In the genomic region with DNA sequence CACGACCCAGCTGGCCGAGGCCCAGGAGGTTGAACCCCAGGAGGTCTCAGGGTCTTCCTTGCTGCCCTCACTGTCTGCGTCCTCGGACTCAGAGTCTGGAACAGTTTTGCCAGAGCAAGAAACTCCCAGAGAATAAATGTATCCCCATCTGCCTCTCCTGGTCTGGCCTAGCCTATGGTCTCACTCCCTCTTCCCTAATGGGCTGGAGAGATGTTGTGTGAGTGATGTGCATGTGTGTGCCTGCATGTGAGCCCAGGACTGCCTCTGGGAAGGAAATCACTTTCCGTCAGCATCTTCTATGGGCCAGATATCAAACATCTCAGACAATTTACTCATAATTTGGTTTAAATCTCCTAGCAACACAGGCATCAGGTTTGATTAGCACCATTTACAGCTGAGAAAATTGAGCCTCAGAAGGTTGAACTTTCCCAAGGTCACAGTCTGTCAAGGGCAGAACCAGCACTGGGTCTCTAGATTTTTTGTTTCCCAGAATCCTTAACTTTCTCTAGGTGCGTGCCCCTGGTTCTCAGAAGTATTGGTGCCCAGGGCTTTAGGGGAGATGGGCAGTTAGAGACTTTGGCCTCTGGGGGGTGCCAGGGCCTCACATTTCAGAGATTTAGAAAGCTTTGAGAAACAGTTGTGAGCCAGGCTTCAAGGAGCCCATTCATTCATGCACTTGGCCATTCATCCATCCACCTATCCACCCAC, we compare ENCODE assay signal across 8 cellular contexts. TPM values are rescaled to one million over a fixed set of nuclear protein-coding genes. Genes with fewer than 3 reads are reported as not detected.
DNase-seq lines count a peak whose midpoint lies in the region; ATAC-seq and TF ChIP-seq lines count a peak whose summit lies in the region.

No MANE protein-coding gene starts in this region.

- TF ChIP-seq CTCF in A673 (conservative IDR thresholded peaks at IDR 0.05; ENCODE audit: low read depth, low read length): peak; percentile 60
- TF ChIP-seq CTCF in cardiac fibroblast (IDR thresholded peaks at IDR 0.05; ENCODE audit: low read depth, low read length): peak; percentile 80
- peak; percentile 63 for TF ChIP-seq CTCF in lung (IDR thresholded peaks at IDR 0.05; ENCODE audit: control extremely low read depth, extremely low read depth)
- no peak for TF ChIP-seq CTCF in CD8-positive, alpha-beta T cell (IDR thresholded peaks at IDR 0.05)

- BruUV-seq in A673 (replicated peaks; lab: Mats Ljungman, UMichigan): no TSS peak

- H3K9me3 ChIP-seq in A673 (ENCODE audit: low read depth, low read length, poor library complexity, severe bottlenecking) (no peaks in the 10 kb centered on the region), lung (ENCODE audit: control insufficient read depth in 2 of 2, insufficient read depth in 1 of 2, low read length in 1 of 2) (no peaks in the 10 kb centered on the region)
- H3K9me3 ChIP-seq in CD8-positive, alpha-beta T cell (ENCODE audit: low read length): no peaks in the 10 kb centered on the region

- no peaks in the 10 kb centered on the region for H3K27me3 Mint-ChIP-seq in CD8-positive, alpha-beta T cell (ENCODE audit: low read depth)

- CTCF ChIA-PET in A673 (lab: Charles Lee): interaction anchor here (0.6 kb wide), 1 partner anchor 161 kb away, joined by 4 read pairs; no protein-coding TSS in a partner anchor
- CTCF ChIA-PET in CD8-positive, alpha-beta T cell (lab: Charles Lee): interaction anchor here (0.5 to 1.6 kb wide), 3 partner anchors 9 to 193 kb away, joined by 3 to 5 read pairs (median 4); no protein-coding TSS in a partner anchor

- no peak overlapping the region for H3K4me3 Mint-ChIP-seq in CD8-positive, alpha-beta T cell

- H3K36me3 Mint-ChIP-seq in CD8-positive, alpha-beta T cell: no peaks in the 10 kb centered on the region

- H3K4me3 ChIP-seq in A673 (ENCODE audit: low read depth, low read length, poor library complexity, severe bottlenecking): no peak overlapping the region
- no peak overlapping the region for H3K4me3 ChIP-seq in cardiac fibroblast (replicated peaks in 1 of 2; ENCODE audit: low read depth in 2 of 2, low read length in 2 of 2)
- no peak overlapping the region for H3K4me3 ChIP-seq in lung
- no peak overlapping the region for H3K4me3 ChIP-seq in CD8-positive, alpha-beta T cell (ENCODE audit: low read depth, low read length)

- DNase-seq in A673 (ENCODE audit: low spot score) (peak; percentile 58), GM03348 (ENCODE audit: low spot score) (peak; percentile 84), NCI-H69 (lab: John Stamatoyannopoulos, UW) (peak; percentile 69), cardiac fibroblast (ENCODE audit: low read depth in 2 of 2) (peak; percentile 76), lung (ENCODE audit: low spot score) (no peak)
- DNase-seq in CD8-positive, alpha-beta T cell: no peak
- DNase-seq in stimulated activated CD4-positive, alpha-beta T cell treated with anti-CD3 and anti-CD28 coated beads, Interleukin-12 subunit alpha, Interleukin-12 subunit beta, amount 100 ng/mL, for 4 hours: no peak

- H3K4me1 Mint-ChIP-seq in CD8-positive, alpha-beta T cell (ENCODE audit: low read depth): no peaks in the 10 kb centered on the region

- intact Hi-C loops in A673 (cut with micrococcal nuclease; ENCODE audit: unreplicated experiment): loop anchor here (2.0 to 10.0 kb wide), 3 partner anchors 161 to 539 kb away; no protein-coding TSS in a partner anchor
- intact Hi-C loops in CD8-positive, alpha-beta T cell (cut with DNase I, micrococcal nuclease): loop anchor here in 1 of 2 experiments (2.0 kb wide), 1 partner anchor 161 kb away; no protein-coding TSS in a partner anchor

- H3K9me3 Mint-ChIP-seq in CD8-positive, alpha-beta T cell: no peaks in the 10 kb centered on the region

- H3K27ac Mint-ChIP-seq in CD8-positive, alpha-beta T cell: no peak overlapping the region

- H3K4me1 ChIP-seq in A673 (ENCODE audit: insufficient read depth, low read length, poor library complexity, severe bottlenecking) (no peaks in the 10 kb centered on the region), lung (ENCODE audit: control insufficient read depth in 2 of 2, insufficient read depth in 2 of 2, low read length in 2 of 2) (peaks cover 0 to 11% of the 10 kb centered on the region in 2 donors)
- H3K4me1 ChIP-seq in CD8-positive, alpha-beta T cell (ENCODE audit: insufficient read depth, low read length): no peaks in the 10 kb centered on the region

- peak; percentile 38 for ATAC-seq in lung (ENCODE audit: insufficient read depth, low FRiP score)
- ATAC-seq in CD8-positive, alpha-beta T cell: no peak
- no peak for ATAC-seq in HG02981 (IDR thresholded peaks at IDR 0.05; ENCODE audit: unreplicated experiment)

- H3K27me3 ChIP-seq in A673 (replicated peaks; ENCODE audit: insufficient read depth, low read depth, low read length, poor library complexity) (no peaks in the 10 kb centered on the region), lung (ENCODE audit: control insufficient read depth, insufficient read depth) (no peaks in the 10 kb centered on the region)
- H3K27me3 ChIP-seq in CD8-positive, alpha-beta T cell (ENCODE audit: insufficient read depth, low read length): no peaks in the 10 kb centered on the region

- no peaks in the 10 kb centered on the region for H3K36me3 ChIP-seq in A673 (ENCODE audit: insufficient read depth, low read length, poor library complexity, severe bottlenecking)
- no peaks in the 10 kb centered on the region for H3K36me3 ChIP-seq in lung (ENCODE audit: control insufficient read depth in 2 of 2, insufficient read depth in 2 of 2, low read length in 2 of 2)
- no peaks in the 10 kb centered on the region for H3K36me3 ChIP-seq in CD8-positive, alpha-beta T cell (ENCODE audit: insufficient read depth, low read length)

- POLR2A ChIA-PET in A673 (lab: Charles Lee; ENCODE audit: low non-redundant PET): no interaction called here
- POLR2A ChIA-PET in CD8-positive, alpha-beta T cell (lab: Charles Lee): no interaction called here

- H3K27ac ChIP-seq in A673 (ENCODE audit: low read depth, low read length, poor library complexity, severe bottlenecking) (no peak overlapping the region), lung (ENCODE audit: low read depth in 1 of 2, low read length in 1 of 2) (no peak overlapping the region)
- H3K27ac ChIP-seq in CD8-positive, alpha-beta T cell (ENCODE audit: low read depth, low read length): no peak overlapping the region

- 84 to 90% methylated on average over 6 of the region's 6 CpGs for WGBS in lung, 2 donors

RNA-seq across cellular contexts. Expression of a gene that starts 4.9 kb away (rescaled TPM):
- total RNA-seq in A673 (2021) (not detected in 2 replicates), lung (1 to 10 TPM in 1 of 2 donors, not detected in 1; 1.1 TPM)
- under 1 TPM; 0.19 to 0.20 TPM for polyA plus RNA-seq in lung
- total RNA-seq in CD8-positive, alpha-beta T cell: not detected

RNA-seq across cellular contexts. Expression of a gene that starts 23.6 kb away (rescaled TPM):
- 0.85 TPM in 1 of 2 replicates, not detected in the other for total RNA-seq in A673 (2021)
- 10 to 100 TPM in 1 of 2 donors, 1 to 10 TPM in 1; 6.3 to 22.1 TPM for total RNA-seq in lung
- 1 to 10 TPM; 2.3 to 3.9 TPM for polyA plus RNA-seq in lung
- not detected for total RNA-seq in CD8-positive, alpha-beta T cell

RNA-seq across cellular contexts. Expression of a gene that starts 35.1 kb away (rescaled TPM):
- 0.11 and 0.17 TPM in 2 replicates for total RNA-seq in A673 (2021)
- total RNA-seq in lung: 100 to 1,000 TPM; 150 to 169 TPM
- 100 to 1,000 TPM in 1 of 2 donors, 10 to 100 TPM in 1; 99.8 to 154 TPM for polyA plus RNA-seq in lung
- total RNA-seq in CD8-positive, alpha-beta T cell: not detected

Comparison
In these comparisons a context has a peak if more than half of its experiments do, and no peak if none do; other contexts are left out.
1. DNase-seq: peak in A673 (single experiment), GM03348 (single experiment), NCI-H69 (single experiment) and cardiac fibroblast (2 of 2); none in lung (single experiment), CD8-positive, alpha-beta T cell (0 of 7) and stimulated activated CD4-positive, alpha-beta T cell treated with anti-CD3 and anti-CD28 coated beads, Interleukin-12 subunit alpha, Interleukin-12 subunit beta, amount 100 ng/mL, for 4 hours (single experiment).
2. RNA of a gene that starts 35.1 kb away (total RNA-seq): 150 to 169 TPM in lung; not detected in CD8-positive, alpha-beta T cell and 0.11 to 0.17 TPM in A673; every median in the first group is over 100 times any median in the second.